Comparison of ENCODE assay signal across 1 cellular context in genomic region chr2:75788154-75788553, GRCh38.
TF ChIP-seq lines count a peak whose summit lies in the region.

No MANE protein-coding gene starts in this region.

TF ChIP-seq in GM12878, 131 proteins besides CTCF, POLR2A, EP300 and RAD21 (continued from another document):
- TF ChIP-seq, protein P1, sequence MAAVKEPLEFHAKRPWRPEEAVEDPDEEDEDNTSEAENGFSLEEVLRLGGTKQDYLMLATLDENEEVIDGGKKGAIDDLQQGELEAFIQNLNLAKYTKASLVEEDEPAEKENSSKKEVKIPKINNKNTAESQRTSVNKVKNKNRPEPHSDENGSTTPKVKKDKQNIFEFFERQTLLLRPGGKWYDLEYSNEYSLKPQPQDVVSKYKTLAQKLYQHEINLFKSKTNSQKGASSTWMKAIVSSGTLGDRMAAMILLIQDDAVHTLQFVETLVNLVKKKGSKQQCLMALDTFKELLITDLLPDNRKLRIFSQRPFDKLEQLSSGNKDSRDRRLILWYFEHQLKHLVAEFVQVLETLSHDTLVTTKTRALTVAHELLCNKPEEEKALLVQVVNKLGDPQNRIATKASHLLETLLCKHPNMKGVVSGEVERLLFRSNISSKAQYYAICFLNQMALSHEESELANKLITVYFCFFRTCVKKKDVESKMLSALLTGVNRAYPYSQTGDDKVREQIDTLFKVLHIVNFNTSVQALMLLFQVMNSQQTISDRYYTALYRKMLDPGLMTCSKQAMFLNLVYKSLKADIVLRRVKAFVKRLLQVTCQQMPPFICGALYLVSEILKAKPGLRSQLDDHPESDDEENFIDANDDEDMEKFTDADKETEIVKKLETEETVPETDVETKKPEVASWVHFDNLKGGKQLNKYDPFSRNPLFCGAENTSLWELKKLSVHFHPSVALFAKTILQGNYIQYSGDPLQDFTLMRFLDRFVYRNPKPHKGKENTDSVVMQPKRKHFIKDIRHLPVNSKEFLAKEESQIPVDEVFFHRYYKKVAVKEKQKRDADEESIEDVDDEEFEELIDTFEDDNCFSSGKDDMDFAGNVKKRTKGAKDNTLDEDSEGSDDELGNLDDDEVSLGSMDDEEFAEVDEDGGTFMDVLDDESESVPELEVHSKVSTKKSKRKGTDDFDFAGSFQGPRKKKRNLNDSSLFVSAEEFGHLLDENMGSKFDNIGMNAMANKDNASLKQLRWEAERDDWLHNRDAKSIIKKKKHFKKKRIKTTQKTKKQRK (IDR thresholded peaks at IDR 0.05; ENCODE audit: low read depth, low read length): no peak
- TF ChIP-seq CBFB (IDR thresholded peaks at IDR 0.05; ENCODE audit: low read depth) (no peak), TBL1XR1 (IDR thresholded peaks at IDR 0.05; ENCODE audit: low read depth, low read length) (no peak), RELA (IDR thresholded peaks at IDR 0.05; ENCODE audit: borderline replicate concordance, partially characterized antibody) (no peak), RBBP5 (conservative IDR thresholded peaks at IDR 0.05) (no peak), TCF12 (IDR thresholded peaks at IDR 0.05; ENCODE audit: low read depth, low read length) (no peak)
